ENCODE assay signal across 1 cellular context in the genomic region with DNA sequence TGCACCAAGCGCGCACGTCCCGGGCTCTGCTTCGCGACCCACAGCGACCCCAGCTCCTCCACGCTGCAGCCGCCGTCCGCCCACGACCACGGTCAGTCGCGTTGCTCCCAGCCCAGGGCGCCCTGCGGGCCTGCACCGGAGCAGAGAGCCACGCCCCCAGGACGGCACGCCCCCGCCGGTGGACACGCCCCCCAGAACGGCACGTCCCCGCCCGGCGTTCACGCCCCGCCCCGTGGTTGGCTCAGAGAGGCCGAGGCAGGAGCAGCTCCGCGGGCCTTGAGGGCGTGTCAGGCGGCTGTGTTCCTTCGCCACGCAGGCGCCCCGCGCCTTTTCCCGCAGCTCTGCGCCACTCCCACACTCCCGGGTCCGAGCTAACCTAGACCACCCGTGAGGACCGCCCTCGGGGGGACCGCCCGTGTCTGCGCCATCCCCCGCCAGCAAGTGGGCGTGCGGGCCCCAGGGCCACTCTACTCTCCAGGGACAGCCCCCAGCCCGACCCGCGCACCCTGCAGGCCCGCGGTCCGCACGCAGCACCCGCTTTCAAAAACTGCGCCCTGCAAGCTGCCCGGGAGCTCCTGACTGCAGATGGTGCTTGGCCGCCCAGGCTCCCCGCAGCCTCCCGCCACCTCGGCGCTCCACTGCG.
TF ChIP-seq lines count a peak whose summit lies in the region.

A gene with protein sequence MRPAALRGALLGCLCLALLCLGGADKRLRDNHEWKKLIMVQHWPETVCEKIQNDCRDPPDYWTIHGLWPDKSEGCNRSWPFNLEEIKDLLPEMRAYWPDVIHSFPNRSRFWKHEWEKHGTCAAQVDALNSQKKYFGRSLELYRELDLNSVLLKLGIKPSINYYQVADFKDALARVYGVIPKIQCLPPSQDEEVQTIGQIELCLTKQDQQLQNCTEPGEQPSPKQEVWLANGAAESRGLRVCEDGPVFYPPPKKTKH (minus strand): TSS at position 107 of the 643 bp plus-strand sequence. CDS start 368 bp downstream, outside the sequence.

TF ChIP-seq in HEK293, 187 proteins besides CTCF, POLR2A, EP300 and RAD21 (continued from another document and continues in another):
- TF ChIP-seq, protein P1, sequence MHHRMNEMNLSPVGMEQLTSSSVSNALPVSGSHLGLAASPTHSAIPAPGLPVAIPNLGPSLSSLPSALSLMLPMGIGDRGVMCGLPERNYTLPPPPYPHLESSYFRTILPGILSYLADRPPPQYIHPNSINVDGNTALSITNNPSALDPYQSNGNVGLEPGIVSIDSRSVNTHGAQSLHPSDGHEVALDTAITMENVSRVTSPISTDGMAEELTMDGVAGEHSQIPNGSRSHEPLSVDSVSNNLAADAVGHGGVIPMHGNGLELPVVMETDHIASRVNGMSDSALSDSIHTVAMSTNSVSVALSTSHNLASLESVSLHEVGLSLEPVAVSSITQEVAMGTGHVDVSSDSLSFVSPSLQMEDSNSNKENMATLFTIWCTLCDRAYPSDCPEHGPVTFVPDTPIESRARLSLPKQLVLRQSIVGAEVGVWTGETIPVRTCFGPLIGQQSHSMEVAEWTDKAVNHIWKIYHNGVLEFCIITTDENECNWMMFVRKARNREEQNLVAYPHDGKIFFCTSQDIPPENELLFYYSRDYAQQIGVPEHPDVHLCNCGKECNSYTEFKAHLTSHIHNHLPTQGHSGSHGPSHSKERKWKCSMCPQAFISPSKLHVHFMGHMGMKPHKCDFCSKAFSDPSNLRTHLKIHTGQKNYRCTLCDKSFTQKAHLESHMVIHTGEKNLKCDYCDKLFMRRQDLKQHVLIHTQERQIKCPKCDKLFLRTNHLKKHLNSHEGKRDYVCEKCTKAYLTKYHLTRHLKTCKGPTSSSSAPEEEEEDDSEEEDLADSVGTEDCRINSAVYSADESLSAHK (tag by site-specific recombination; IDR thresholded peaks at IDR 0.05) = no peak
- no peak for TF ChIP-seq ZNF19 (tag by site-specific recombination; IDR thresholded peaks at IDR 0.05; ENCODE audit: low read depth)
- no peak for TF ChIP-seq ZNF548 (tag by site-specific recombination; IDR thresholded peaks at IDR 0.05)
- no peak for TF ChIP-seq ZNF324 (tag by site-specific recombination; IDR thresholded peaks at IDR 0.05)
- peak; percentile 12; the same call in 1 of the 2 replicates for TF ChIP-seq ZNF501 (tag by site-specific recombination; IDR thresholded peaks at IDR 0.05)
- no peak for TF ChIP-seq ZNF341 (tag by site-specific recombination; IDR thresholded peaks at IDR 0.05; ENCODE audit: low read depth)
- 0 out of 2 replicates have a peak, but pooled peaks have one; percentile 29 for TF ChIP-seq ZNF843 (tag by site-specific recombination; IDR thresholded peaks at IDR 0.05)
- TF ChIP-seq ZNF24 (tag by site-specific recombination; IDR thresholded peaks at IDR 0.05) = no peak
- TF ChIP-seq, protein P2, sequence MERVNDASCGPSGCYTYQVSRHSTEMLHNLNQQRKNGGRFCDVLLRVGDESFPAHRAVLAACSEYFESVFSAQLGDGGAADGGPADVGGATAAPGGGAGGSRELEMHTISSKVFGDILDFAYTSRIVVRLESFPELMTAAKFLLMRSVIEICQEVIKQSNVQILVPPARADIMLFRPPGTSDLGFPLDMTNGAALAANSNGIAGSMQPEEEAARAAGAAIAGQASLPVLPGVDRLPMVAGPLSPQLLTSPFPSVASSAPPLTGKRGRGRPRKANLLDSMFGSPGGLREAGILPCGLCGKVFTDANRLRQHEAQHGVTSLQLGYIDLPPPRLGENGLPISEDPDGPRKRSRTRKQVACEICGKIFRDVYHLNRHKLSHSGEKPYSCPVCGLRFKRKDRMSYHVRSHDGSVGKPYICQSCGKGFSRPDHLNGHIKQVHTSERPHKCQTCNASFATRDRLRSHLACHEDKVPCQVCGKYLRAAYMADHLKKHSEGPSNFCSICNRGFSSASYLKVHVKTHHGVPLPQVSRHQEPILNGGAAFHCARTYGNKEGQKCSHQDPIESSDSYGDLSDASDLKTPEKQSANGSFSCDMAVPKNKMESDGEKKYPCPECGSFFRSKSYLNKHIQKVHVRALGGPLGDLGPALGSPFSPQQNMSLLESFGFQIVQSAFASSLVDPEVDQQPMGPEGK (tag by site-specific recombination; IDR thresholded peaks at IDR 0.05) = 0 out of 2 replicates have a peak, but pooled peaks have one; percentile 30
- peak; percentile 82 for TF ChIP-seq EGR2 (tag by site-specific recombination; IDR thresholded peaks at IDR 0.05; ENCODE audit: low read depth)
- TF ChIP-seq, protein P3, sequence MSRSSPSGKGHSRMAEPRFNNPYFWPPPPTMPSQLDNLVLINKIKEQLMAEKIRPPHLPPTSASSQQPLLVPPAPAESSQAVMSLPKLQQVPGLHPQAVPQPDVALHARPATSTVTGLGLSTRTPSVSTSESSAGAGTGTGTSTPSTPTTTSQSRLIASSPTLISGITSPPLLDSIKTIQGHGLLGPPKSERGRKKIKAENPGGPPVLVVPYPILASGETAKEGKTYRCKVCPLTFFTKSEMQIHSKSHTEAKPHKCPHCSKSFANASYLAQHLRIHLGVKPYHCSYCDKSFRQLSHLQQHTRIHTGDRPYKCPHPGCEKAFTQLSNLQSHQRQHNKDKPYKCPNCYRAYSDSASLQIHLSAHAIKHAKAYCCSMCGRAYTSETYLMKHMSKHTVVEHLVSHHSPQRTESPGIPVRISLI (tag by site-specific recombination; IDR thresholded peaks at IDR 0.05) = no peak
- no peak for TF ChIP-seq ZNF560 (tag by site-specific recombination; IDR thresholded peaks at IDR 0.05; ENCODE audit: borderline replicate concordance)
- no peak for TF ChIP-seq ZNF529 (tag by site-specific recombination; IDR thresholded peaks at IDR 0.05; ENCODE audit: insufficient replicate concordance)
- TF ChIP-seq, protein P4, sequence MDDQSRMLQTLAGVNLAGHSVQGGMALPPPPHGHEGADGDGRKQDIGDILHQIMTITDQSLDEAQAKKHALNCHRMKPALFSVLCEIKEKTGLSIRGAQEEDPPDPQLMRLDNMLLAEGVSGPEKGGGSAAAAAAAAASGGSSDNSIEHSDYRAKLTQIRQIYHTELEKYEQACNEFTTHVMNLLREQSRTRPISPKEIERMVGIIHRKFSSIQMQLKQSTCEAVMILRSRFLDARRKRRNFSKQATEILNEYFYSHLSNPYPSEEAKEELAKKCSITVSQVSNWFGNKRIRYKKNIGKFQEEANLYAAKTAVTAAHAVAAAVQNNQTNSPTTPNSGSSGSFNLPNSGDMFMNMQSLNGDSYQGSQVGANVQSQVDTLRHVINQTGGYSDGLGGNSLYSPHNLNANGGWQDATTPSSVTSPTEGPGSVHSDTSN (CRISPR knock-in tag; IDR thresholded peaks at IDR 0.05) = peak; percentile 65; the same call in 1 of the 2 replicates
- TF ChIP-seq, protein P5, sequence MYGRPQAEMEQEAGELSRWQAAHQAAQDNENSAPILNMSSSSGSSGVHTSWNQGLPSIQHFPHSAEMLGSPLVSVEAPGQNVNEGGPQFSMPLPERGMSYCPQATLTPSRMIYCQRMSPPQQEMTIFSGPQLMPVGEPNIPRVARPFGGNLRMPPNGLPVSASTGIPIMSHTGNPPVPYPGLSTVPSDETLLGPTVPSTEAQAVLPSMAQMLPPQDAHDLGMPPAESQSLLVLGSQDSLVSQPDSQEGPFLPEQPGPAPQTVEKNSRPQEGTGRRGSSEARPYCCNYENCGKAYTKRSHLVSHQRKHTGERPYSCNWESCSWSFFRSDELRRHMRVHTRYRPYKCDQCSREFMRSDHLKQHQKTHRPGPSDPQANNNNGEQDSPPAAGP (tag by site-specific recombination; IDR thresholded peaks at IDR 0.05) = 0 out of 2 replicates have a peak, but pooled peaks have one; percentile 67
- TF ChIP-seq SP2 (tag by site-specific recombination; IDR thresholded peaks at IDR 0.05) = peak; percentile 89
- TF ChIP-seq ZNF830 (tag by site-specific recombination; IDR thresholded peaks at IDR 0.05; ENCODE audit: low read depth) = no peak
- peak; percentile 41; the same call in 1 of the 2 replicates for TF ChIP-seq ZNF391 (tag by site-specific recombination; IDR thresholded peaks at IDR 0.05; ENCODE audit: borderline replicate concordance, low read depth)
- no peak for TF ChIP-seq ZNF521 (tag by site-specific recombination; IDR thresholded peaks at IDR 0.05)
- no peak for TF ChIP-seq ZNF112 (tag by site-specific recombination; IDR thresholded peaks at IDR 0.05)
- TF ChIP-seq ZNF266 (tag by site-specific recombination; IDR thresholded peaks at IDR 0.05; ENCODE audit: low read depth) = no peak
- TF ChIP-seq, protein P6, sequence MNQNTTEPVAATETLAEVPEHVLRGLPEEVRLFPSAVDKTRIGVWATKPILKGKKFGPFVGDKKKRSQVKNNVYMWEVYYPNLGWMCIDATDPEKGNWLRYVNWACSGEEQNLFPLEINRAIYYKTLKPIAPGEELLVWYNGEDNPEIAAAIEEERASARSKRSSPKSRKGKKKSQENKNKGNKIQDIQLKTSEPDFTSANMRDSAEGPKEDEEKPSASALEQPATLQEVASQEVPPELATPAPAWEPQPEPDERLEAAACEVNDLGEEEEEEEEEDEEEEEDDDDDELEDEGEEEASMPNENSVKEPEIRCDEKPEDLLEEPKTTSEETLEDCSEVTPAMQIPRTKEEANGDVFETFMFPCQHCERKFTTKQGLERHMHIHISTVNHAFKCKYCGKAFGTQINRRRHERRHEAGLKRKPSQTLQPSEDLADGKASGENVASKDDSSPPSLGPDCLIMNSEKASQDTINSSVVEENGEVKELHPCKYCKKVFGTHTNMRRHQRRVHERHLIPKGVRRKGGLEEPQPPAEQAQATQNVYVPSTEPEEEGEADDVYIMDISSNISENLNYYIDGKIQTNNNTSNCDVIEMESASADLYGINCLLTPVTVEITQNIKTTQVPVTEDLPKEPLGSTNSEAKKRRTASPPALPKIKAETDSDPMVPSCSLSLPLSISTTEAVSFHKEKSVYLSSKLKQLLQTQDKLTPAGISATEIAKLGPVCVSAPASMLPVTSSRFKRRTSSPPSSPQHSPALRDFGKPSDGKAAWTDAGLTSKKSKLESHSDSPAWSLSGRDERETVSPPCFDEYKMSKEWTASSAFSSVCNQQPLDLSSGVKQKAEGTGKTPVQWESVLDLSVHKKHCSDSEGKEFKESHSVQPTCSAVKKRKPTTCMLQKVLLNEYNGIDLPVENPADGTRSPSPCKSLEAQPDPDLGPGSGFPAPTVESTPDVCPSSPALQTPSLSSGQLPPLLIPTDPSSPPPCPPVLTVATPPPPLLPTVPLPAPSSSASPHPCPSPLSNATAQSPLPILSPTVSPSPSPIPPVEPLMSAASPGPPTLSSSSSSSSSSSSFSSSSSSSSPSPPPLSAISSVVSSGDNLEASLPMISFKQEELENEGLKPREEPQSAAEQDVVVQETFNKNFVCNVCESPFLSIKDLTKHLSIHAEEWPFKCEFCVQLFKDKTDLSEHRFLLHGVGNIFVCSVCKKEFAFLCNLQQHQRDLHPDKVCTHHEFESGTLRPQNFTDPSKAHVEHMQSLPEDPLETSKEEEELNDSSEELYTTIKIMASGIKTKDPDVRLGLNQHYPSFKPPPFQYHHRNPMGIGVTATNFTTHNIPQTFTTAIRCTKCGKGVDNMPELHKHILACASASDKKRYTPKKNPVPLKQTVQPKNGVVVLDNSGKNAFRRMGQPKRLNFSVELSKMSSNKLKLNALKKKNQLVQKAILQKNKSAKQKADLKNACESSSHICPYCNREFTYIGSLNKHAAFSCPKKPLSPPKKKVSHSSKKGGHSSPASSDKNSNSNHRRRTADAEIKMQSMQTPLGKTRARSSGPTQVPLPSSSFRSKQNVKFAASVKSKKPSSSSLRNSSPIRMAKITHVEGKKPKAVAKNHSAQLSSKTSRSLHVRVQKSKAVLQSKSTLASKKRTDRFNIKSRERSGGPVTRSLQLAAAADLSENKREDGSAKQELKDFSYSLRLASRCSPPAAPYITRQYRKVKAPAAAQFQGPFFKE (tag by site-specific recombination; IDR thresholded peaks at IDR 0.05; ENCODE audit: borderline replicate concordance) = no peak
- TF ChIP-seq, protein P7, sequence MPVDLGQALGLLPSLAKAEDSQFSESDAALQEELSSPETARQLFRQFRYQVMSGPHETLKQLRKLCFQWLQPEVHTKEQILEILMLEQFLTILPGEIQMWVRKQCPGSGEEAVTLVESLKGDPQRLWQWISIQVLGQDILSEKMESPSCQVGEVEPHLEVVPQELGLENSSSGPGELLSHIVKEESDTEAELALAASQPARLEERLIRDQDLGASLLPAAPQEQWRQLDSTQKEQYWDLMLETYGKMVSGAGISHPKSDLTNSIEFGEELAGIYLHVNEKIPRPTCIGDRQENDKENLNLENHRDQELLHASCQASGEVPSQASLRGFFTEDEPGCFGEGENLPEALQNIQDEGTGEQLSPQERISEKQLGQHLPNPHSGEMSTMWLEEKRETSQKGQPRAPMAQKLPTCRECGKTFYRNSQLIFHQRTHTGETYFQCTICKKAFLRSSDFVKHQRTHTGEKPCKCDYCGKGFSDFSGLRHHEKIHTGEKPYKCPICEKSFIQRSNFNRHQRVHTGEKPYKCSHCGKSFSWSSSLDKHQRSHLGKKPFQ (tag by site-specific recombination; IDR thresholded peaks at IDR 0.05) = no peak; the same call in 1 of the 2 replicates
- peak; percentile 83; the same call in 1 of the 2 replicates for TF ChIP-seq KLF8 (tag by site-specific recombination; IDR thresholded peaks at IDR 0.05)
- TF ChIP-seq PRDM1 (tag by site-specific recombination; IDR thresholded peaks at IDR 0.05) = no peak
- peak; percentile 93 for TF ChIP-seq KLF10 (tag by site-specific recombination; IDR thresholded peaks at IDR 0.05)
- TF ChIP-seq ZFP3 (tag by site-specific recombination; IDR thresholded peaks at IDR 0.05; ENCODE audit: low read depth) = no peak
- TF ChIP-seq ZBTB7A (tag by site-specific recombination; IDR thresholded peaks at IDR 0.05; ENCODE audit: low read depth) = no peak
- TF ChIP-seq ZNF302 (tag by site-specific recombination; IDR thresholded peaks at IDR 0.05; ENCODE audit: low read depth) = no peak
- TF ChIP-seq ZSCAN30 (tag by site-specific recombination; IDR thresholded peaks at IDR 0.05) = peak; percentile 5; the same call in 1 of the 2 replicates
- TF ChIP-seq SP7 (tag by site-specific recombination; IDR thresholded peaks at IDR 0.05) = no peak
- TF ChIP-seq, protein P8, sequence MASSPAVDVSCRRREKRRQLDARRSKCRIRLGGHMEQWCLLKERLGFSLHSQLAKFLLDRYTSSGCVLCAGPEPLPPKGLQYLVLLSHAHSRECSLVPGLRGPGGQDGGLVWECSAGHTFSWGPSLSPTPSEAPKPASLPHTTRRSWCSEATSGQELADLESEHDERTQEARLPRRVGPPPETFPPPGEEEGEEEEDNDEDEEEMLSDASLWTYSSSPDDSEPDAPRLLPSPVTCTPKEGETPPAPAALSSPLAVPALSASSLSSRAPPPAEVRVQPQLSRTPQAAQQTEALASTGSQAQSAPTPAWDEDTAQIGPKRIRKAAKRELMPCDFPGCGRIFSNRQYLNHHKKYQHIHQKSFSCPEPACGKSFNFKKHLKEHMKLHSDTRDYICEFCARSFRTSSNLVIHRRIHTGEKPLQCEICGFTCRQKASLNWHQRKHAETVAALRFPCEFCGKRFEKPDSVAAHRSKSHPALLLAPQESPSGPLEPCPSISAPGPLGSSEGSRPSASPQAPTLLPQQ (tag by site-specific recombination; IDR thresholded peaks at IDR 0.05) = no peak
- TF ChIP-seq SP3 (tag by site-specific recombination; IDR thresholded peaks at IDR 0.05) = peak; percentile 91
- 0 out of 2 replicates have a peak, but pooled peaks have one; percentile 37 for TF ChIP-seq ZNF660 (tag by site-specific recombination; IDR thresholded peaks at IDR 0.05)
- TF ChIP-seq ZBTB1 (tag by site-specific recombination; IDR thresholded peaks at IDR 0.05) = no peak
- no peak for TF ChIP-seq SCRT1 (tag by site-specific recombination; IDR thresholded peaks at IDR 0.05; ENCODE audit: borderline replicate concordance)
- no peak for TF ChIP-seq GLI2 (tag by site-specific recombination; IDR thresholded peaks at IDR 0.05; ENCODE audit: borderline replicate concordance, low read depth)
